23 cellular contexts compared by ENCODE assay signal in the genomic region with DNA sequence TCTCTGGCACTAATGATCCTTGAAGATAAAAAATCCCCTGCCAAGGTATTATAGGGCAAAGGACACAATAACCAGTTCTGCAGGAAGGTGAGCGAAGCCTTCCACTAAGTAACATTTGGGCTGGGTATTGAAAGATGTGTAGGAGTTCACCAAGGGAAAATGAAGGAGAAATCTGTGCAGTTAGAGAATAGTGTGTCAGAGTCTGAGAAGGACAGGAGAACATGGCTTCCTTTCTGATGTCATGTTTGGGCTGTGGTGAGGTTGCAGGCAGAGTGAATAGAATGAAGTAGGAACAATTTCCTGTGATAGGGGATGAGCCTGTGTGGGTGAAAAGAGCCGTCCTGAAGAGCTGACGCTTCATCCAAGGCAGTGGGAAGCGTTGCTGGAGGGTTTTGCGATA. TPM values are rescaled to one million over a fixed set of nuclear protein-coding genes. Genes with fewer than 3 reads are reported as not detected.
DNase-seq lines count a peak whose midpoint lies in the region; ATAC-seq, FAIRE-seq and TF ChIP-seq lines count a peak whose summit lies in the region.
"Had no signal": no experiment of that assay in that cellular context is flagged by ENCODE, and none has a peak within 500 bp of the region (broad histone marks: within the 10 kb centered on the region; RNA-seq: fewer than 3 reads in every experiment).

No MANE protein-coding gene starts in this region.

- DNase-seq in GM12891 (ENCODE audit: insufficient read length, low spot score) (no peak), OCI-LY7 (ENCODE audit: low spot score) (no peak), memory B cell (ENCODE audit: low spot score in 2 of 2) (no peak), OCI-M2 (lab: John Stamatoyannopoulos, UW; ENCODE audit: unreplicated experiment) (no peak), HuH-7.5 (ENCODE audit: low spot score) (no peak), NCI-H187 (lab: John Stamatoyannopoulos, UW) (no peak)
- DNase-seq in activated CD4-positive, alpha-beta T cell treated with anti-CD3 and anti-CD28 coated beads for 4 hours, result no peak
- DNase-seq: activated CD4-positive, alpha-beta memory T cell treated with anti-CD3 and anti-CD28 coated beads, Interleukin-2, amount 10 ng/mL, durations not matched to agents 7 days and 5 days; activated T-cell treated with anti-CD3 and anti-CD28 coated beads for 4 hours; glutamatergic neuron; Kasumi-1; NCI-H187 treated with DMSO at 0.1 percent for 48 hours; NCI-H69; T1000; upper lobe of right lung had no signal

- H2AFZ ChIP-seq in ACC112 (ENCODE audit: low read length, unreplicated experiment), result peak overlapping the region; percentile 72
- peak overlapping the region; percentile 89 for H2AFZ ChIP-seq in OCI-LY7 (ENCODE audit: low read length)
- H2AFZ ChIP-seq: neural progenitor cell had no signal

- FAIRE-seq in GM12891 (lab: Jason Lieb, UNC), result peak; percentile 50
- FAIRE-seq: GM12892, keratinocyte had no signal

- H3K27ac ChIP-seq in ACC112 (ENCODE audit: low read depth, low read length) (no peak overlapping the region), OCI-LY7 (ENCODE audit: low read depth, low read length, poor library complexity, severe bottlenecking) (no peak overlapping the region)
- H3K27ac ChIP-seq: neural progenitor cell, prostate gland, upper lobe of right lung had no signal

- H3K4me3 Mint-ChIP-seq in memory B cell, result no peak overlapping the region
- H3K4me3 Mint-ChIP-seq: activated CD4-positive, alpha-beta memory T cell treated with anti-CD3 and anti-CD28 coated beads, Interleukin-2, amount 10 ng/mL, durations not matched to agents 7 days and 5 days; neural progenitor cell had no signal

- CTCF ChIA-PET in OCI-LY7 (lab: Charles Lee; ENCODE audit: unreplicated experiment), result no interaction called here

- peaks cover 13% of the 10 kb centered on the region for H3K27me3 ChIP-seq in ACC112 (ENCODE audit: insufficient read depth, low read length)
- H3K27me3 ChIP-seq: neural progenitor cell, upper lobe of right lung had no signal

- POLR2A ChIA-PET in OCI-LY7 (lab: Charles Lee), result no interaction called here

- no peaks in the 10 kb centered on the region for H3K36me3 ChIP-seq in ACC112 (ENCODE audit: insufficient read depth, low read length)
- no peaks in the 10 kb centered on the region; the same call in 1 of the 2 replicates for H3K36me3 ChIP-seq in OCI-LY7 (ENCODE audit: insufficient read depth, low read length)
- H3K36me3 ChIP-seq: neural progenitor cell, prostate gland, upper lobe of right lung had no signal

- peak overlapping the region; percentile 25; the same call in 1 of the 2 replicates for H3K4me2 ChIP-seq in OCI-LY7 (ENCODE audit: low read length)
- H3K4me2 ChIP-seq: neural progenitor cell had no signal

- H3K36me3 Mint-ChIP-seq in memory B cell, result peaks cover 17% of the 10 kb centered on the region
- H3K36me3 Mint-ChIP-seq: neural progenitor cell had no signal

- no peaks in the 10 kb centered on the region for H3K27me3 Mint-ChIP-seq in memory B cell

- H3K4me3 ChIP-seq in ACC112 (ENCODE audit: low read depth, low read length), result no peak overlapping the region
- H3K4me3 ChIP-seq in OCI-LY7 (ENCODE audit: low read depth, low read length, poor library complexity, severe bottlenecking), result no peak overlapping the region
- H3K4me3 ChIP-seq: neural progenitor cell, prostate gland, upper lobe of right lung had no signal

- intact Hi-C loops in OCI-LY7 (cut with micrococcal nuclease; ENCODE audit: unreplicated experiment), result no loop called here

- no peaks in the 10 kb centered on the region for H4K20me1 ChIP-seq in OCI-LY7 (ENCODE audit: insufficient read depth, low read length)

- no peaks in the 10 kb centered on the region for H3K9me3 ChIP-seq in OCI-LY7 (ENCODE audit: low read length)
- H3K9me3 ChIP-seq: prostate gland, upper lobe of right lung had no signal

- peaks cover 32% of the 10 kb centered on the region for H3K4me1 Mint-ChIP-seq in memory B cell
- H3K4me1 Mint-ChIP-seq: neural progenitor cell had no signal

- no peak for ATAC-seq in memory B cell (ENCODE audit: low read depth)
- ATAC-seq: upper lobe of right lung had no signal

- H3K79me2 ChIP-seq in ACC112 (ENCODE audit: control insufficient read depth, insufficient read depth, low read length, unreplicated experiment), result no peaks in the 10 kb centered on the region
- no peaks in the 10 kb centered on the region for H3K79me2 ChIP-seq in OCI-LY7 (ENCODE audit: insufficient read depth, low read depth, low read length)

- no peaks in the 10 kb centered on the region for H3K9me3 Mint-ChIP-seq in memory B cell
- H3K9me3 Mint-ChIP-seq: activated CD4-positive, alpha-beta memory T cell treated with anti-CD3 and anti-CD28 coated beads, Interleukin-2, amount 10 ng/mL, durations not matched to agents 7 days and 5 days; neural progenitor cell had no signal

- no peaks in the 10 kb centered on the region for H3K9me2 ChIP-seq in OCI-LY7 (ENCODE audit: insufficient read depth, low read length)

- H3K4me1 ChIP-seq in ACC112 (ENCODE audit: control insufficient read depth, insufficient read depth, low read length, unreplicated experiment) (no peaks in the 10 kb centered on the region), OCI-LY7 (ENCODE audit: insufficient read depth, low read length, poor library complexity, severe bottlenecking) (peaks cover 15% of the 10 kb centered on the region)
- H3K4me1 ChIP-seq: neural progenitor cell, prostate gland, upper lobe of right lung had no signal

- no peak for TF ChIP-seq POLR2A in GM12891 (IDR thresholded peaks at IDR 0.05; ENCODE audit: low read depth, low read length)

- TF ChIP-seq CTCF in OCI-LY7 (conservative IDR thresholded peaks at IDR 0.05; ENCODE audit: low read length), result no peak

- no TSS peak for BruUV-seq in OCI-LY7 (replicated peaks; lab: Mats Ljungman, UMichigan)

- peak overlapping the region; percentile 10 for H3K27ac Mint-ChIP-seq in memory B cell
- H3K27ac Mint-ChIP-seq: activated CD4-positive, alpha-beta memory T cell treated with anti-CD3 and anti-CD28 coated beads, Interleukin-2, amount 10 ng/mL, durations not matched to agents 7 days and 5 days; neural progenitor cell had no signal

TF ChIP-seq in GM12891, 5 proteins besides CTCF, POLR2A, EP300 and RAD21:
- TF ChIP-seq SPI1 (IDR thresholded peaks at IDR 0.05; ENCODE audit: low read depth, low read length) (no peak), PAX5 (IDR thresholded peaks at IDR 0.05; ENCODE audit: insufficient read depth, low read length, severe bottlenecking) (no peak), POLR2AphosphoS5 (IDR thresholded peaks at IDR 0.05; ENCODE audit: low read depth, low read length) (no peak), TAF1 (IDR thresholded peaks at IDR 0.05; ENCODE audit: low read depth, low read length) (no peak), POU2F2 (IDR thresholded peaks at IDR 0.05; ENCODE audit: low read depth, low read length) (no peak)
TF ChIP-seq in GM12891: peak in this region for 0.

RNA-seq across cellular contexts. Expression of gene CIITA, which starts 24.1 kb away (rescaled TPM):
- polyA plus RNA-seq in GM12891 (2012; ENCODE audit: low read depth, missing spikeins), result 63.6 TPM
- 56.1 and 68.7 TPM in 2 replicates for total RNA-seq in OCI-LY7 (2014; rRNA removed; shearing (Covaris generic))
- total RNA-seq in OCI-LY7 (2022), result 101 and 124 TPM in 2 replicates
- total RNA-seq: A673, Daoy had no signal
- polyA plus RNA-seq: BJ had no signal

RNA-seq across cellular contexts. Expression of gene TVP23A, which starts 34.4 kb away (rescaled TPM):
- polyA plus RNA-seq in GM12891 (2012; ENCODE audit: low read depth, missing spikeins), result 3.5 TPM
- total RNA-seq in OCI-LY7 (2014; rRNA removed; shearing (Covaris generic)), result 0.23 and 0.57 TPM in 2 replicates
- not detected in 2 replicates for total RNA-seq in OCI-LY7 (2022)
- total RNA-seq: A673; activated CD4-positive, alpha-beta memory T cell treated with anti-CD3 and anti-CD28 coated beads, Interleukin-2, amount 10 ng/mL, durations not matched to agents 7 days and 5 days; Daoy had no signal
- polyA plus RNA-seq: BJ, keratinocyte had no signal
